Comparison of ENCODE assay signal across 8 cellular contexts in the genomic region with DNA sequence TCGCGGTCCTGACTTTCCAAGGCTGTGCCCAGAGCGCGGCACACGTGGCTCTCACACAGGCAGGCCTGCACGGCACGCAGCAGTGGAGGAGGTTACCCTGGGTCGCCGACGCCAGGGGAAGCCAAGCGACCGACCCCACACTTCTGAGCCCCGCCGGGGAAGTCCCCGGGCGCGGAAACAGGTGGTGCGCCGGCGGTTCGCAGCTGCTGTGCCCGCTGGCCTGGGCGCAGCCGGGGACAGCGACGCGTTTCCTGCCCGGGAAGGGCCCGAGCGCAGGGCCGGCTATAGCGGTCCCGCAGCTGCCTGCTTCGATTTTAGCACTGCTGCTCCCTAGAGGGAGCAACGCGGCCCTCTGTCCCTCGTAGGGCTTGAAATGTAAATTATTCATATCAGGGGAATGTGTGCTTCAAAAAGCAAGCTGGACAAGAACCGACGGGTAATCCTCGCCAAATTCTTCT. TPM values are rescaled to one million over a fixed set of nuclear protein-coding genes. Genes with fewer than 3 reads are reported as not detected.
DNase-seq lines count a peak whose midpoint lies in the region; ATAC-seq and TF ChIP-seq lines count a peak whose summit lies in the region.
"Not testable (repeated sequence)": the region's sequence is repeated elsewhere in the genome, so short reads cannot be mapped to it uniquely, and the experiment has no call there.

No MANE protein-coding gene starts in this region.

- peaks cover 20 to 82% (median 53%) of the 10 kb centered on the region in 4 donors for H3K4me1 Mint-ChIP-seq in CD4-positive, CD25-positive, alpha-beta regulatory T cell

- not testable (repeated sequence) for H3K9me3 Mint-ChIP-seq in CD4-positive, CD25-positive, alpha-beta regulatory T cell

- ATAC-seq in CD4-positive, CD25-positive, alpha-beta regulatory T cell (ENCODE audit: low read depth in 2 of 2) = peak; percentile 91 to 94
- peak; percentile 90 for ATAC-seq in GM19328 (IDR thresholded peaks at IDR 0.05; ENCODE audit: unreplicated experiment)
- ATAC-seq in HG03342 (IDR thresholded peaks at IDR 0.05; ENCODE audit: unreplicated experiment) = peak; percentile 92
- ATAC-seq in lower lobe of right lung = peak; percentile 98

- peak overlapping the region; percentile 70 for H3K4me3 ChIP-seq in CD4-positive, CD25-positive, alpha-beta regulatory T cell (ENCODE audit: low read depth, low read length)
- H3K4me3 ChIP-seq in dorsolateral prefrontal cortex = peak overlapping the region in 58 of 59 donors; percentile 13 to 68 (median 52)
- H3K4me3 ChIP-seq in lower lobe of right lung = peak overlapping the region; percentile 37

- intact Hi-C loops in dorsolateral prefrontal cortex (cut with DNase I); lower lobe of right lung (cut with DNase I): not testable (repeated sequence)

- H3K27ac ChIP-seq in CD4-positive, CD25-positive, alpha-beta regulatory T cell (ENCODE audit: insufficient read depth, low read length, poor library complexity, severe bottlenecking) = peak overlapping the region; percentile 86
- H3K27ac ChIP-seq in dorsolateral prefrontal cortex (peak overlapping the region in 50 of 59 donors; percentile 3 to 89 (median 69)), lower lobe of right lung (peak overlapping the region; percentile 61)

- H3K27me3 ChIP-seq in CD4-positive, CD25-positive, alpha-beta regulatory T cell (ENCODE audit: control insufficient read depth, insufficient read depth, low read length); dorsolateral prefrontal cortex; lower lobe of right lung (ENCODE audit: low read depth): not testable (repeated sequence)

- H3K36me3 Mint-ChIP-seq in CD4-positive, CD25-positive, alpha-beta regulatory T cell = not testable (repeated sequence)

- TF ChIP-seq CTCF in dorsolateral prefrontal cortex (IDR thresholded peaks at IDR 0.05 in 54 of 56, conservative IDR thresholded peaks at IDR 0.05 in 2 of 56; ENCODE audit: low read depth in 1 of 56, partially characterized antibody in 56 of 56) (peak in 49 of 56 donors; percentile 13 to 65 (median 42)), lower lobe of right lung (IDR thresholded peaks at IDR 0.05) (peak; percentile 41)

- H3K36me3 ChIP-seq in CD4-positive, CD25-positive, alpha-beta regulatory T cell (ENCODE audit: control insufficient read depth, insufficient read depth, low read length); lower lobe of right lung: not testable (repeated sequence)

- peak; percentile 83 to 91 (median 89) for DNase-seq in CD4-positive, CD25-positive, alpha-beta regulatory T cell
- DNase-seq in NCI-H69 (lab: John Stamatoyannopoulos, UW) (peak; percentile 69), dorsolateral prefrontal cortex (peak in 9 of 10 donors; percentile 28 to 68 (median 53)), lower lobe of right lung (peak; percentile 80)
- peak; percentile 77 to 83 for DNase-seq in activated CD4-positive, alpha-beta T cell treated with anti-CD3 and anti-CD28 coated beads, Interleukin-2, amount 50 U/mL, for 48 hours
- DNase-seq in stimulated activated CD4-positive, alpha-beta T cell treated with anti-CD3 and anti-CD28 coated beads, Interleukin-4, amount 100 ng/mL, for 48 hours (ENCODE audit: low read depth in 2 of 2) = peak; percentile 55 to 72

- peak overlapping the region; percentile 61 to 82 (median 70) for H3K4me3 Mint-ChIP-seq in CD4-positive, CD25-positive, alpha-beta regulatory T cell

- not testable (repeated sequence) for H3K27me3 Mint-ChIP-seq in CD4-positive, CD25-positive, alpha-beta regulatory T cell

- H3K4me1 ChIP-seq in CD4-positive, CD25-positive, alpha-beta regulatory T cell (ENCODE audit: control insufficient read depth, insufficient read depth, low read length, poor library complexity, severe bottlenecking) = peaks cover 63% of the 10 kb centered on the region
- peaks cover 34% of the 10 kb centered on the region for H3K4me1 ChIP-seq in lower lobe of right lung

- not testable (repeated sequence) for H3K9me3 ChIP-seq in CD4-positive, CD25-positive, alpha-beta regulatory T cell (ENCODE audit: control insufficient read depth in 2 of 2, low read length in 2 of 2); lower lobe of right lung

- peak overlapping the region; percentile 79 to 95 (median 86) for H3K27ac Mint-ChIP-seq in CD4-positive, CD25-positive, alpha-beta regulatory T cell

RNA-seq across cellular contexts. Expression of a gene that starts 46.6 kb away (rescaled TPM):
- total RNA-seq in CD4-positive, CD25-positive, alpha-beta regulatory T cell = 82.8 TPM
- polyA plus RNA-seq in CD4-positive, CD25-positive, alpha-beta regulatory T cell = 1 to 10 TPM in 3 of 4 donors, under 1 TPM in 1; 0.66 to 1.5 (median 1.2) TPM
- 100 to 1,000 TPM in 10 of 120 experiments, 10 to 100 TPM in 110; 19.5 to 135 (median 54.0) TPM for total RNA-seq in dorsolateral prefrontal cortex
- total RNA-seq in lower lobe of right lung = 10.8 TPM

Comparison
In these comparisons a context has a peak if more than half of its experiments do, and no peak if none do; other contexts are left out.
1. Peak in every context shown above with its lines: DNase-seq, ATAC-seq, H3K4me3 ChIP-seq and H3K27ac ChIP-seq.